ENCODE assay signal across 34 cellular contexts in the genomic region with DNA sequence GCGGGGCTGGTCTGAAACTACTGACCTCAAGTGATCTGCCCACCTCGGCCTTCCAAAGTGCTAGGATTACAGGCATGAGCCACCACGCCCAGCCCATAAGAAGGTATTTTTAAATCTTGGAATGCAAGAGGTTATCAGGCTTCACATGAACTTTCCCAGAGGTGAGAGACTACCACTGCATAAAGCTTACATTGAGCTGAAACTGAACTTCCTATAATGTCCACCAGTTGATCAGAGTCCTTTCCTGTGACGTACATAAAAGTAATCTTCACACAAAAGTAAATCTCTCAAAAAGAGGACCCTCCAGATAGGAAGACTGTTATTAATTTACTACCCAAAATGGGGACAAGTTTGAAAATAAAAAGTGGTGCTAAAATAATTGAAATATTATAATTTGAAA.
"Had no signal": no experiment of that assay in that cellular context is flagged by ENCODE, and none has a peak within 500 bp of the region (broad histone marks: within the 10 kb centered on the region; RNA-seq: fewer than 3 reads in every experiment).

No MANE protein-coding gene starts in this region.

- H3K4me1 Mint-ChIP-seq: activated B cell treated with CpG ODN at 0.5 μM for 24 hours; activated naive CD4-positive, alpha-beta T cell treated with anti-CD3 and anti-CD28 coated beads, Interleukin-2, amount 50 U/mL, for 24 hours; activated naive CD8-positive, alpha-beta T cell treated with anti-CD3 and anti-CD28 coated beads, Interleukin-2, amount 10 ng/mL, durations not matched to agents 7 days and 5 days; activated T-helper 17 cell treated with anti-CD3 and anti-CD28 coated beads, Interleukin-2, amount 50 U/mL, for 72 hours; T-cell had no signal

- H3K4me3 ChIP-seq: ascending aorta, cardiac muscle cell, MG63 had no signal

- H3K4me3 Mint-ChIP-seq: activated B cell treated with CpG ODN at 0.5 μM for 24 hours; activated CD4-positive, alpha-beta memory T cell treated with anti-CD3 and anti-CD28 coated beads for 36 hours; activated naive CD4-positive, alpha-beta T cell treated with anti-CD3 and anti-CD28 coated beads, Interleukin-2, amount 50 U/mL, for 24 hours; activated naive CD8-positive, alpha-beta T cell treated with anti-CD3 and anti-CD28 coated beads, Interleukin-2, amount 10 ng/mL, durations not matched to agents 7 days and 5 days; activated T-cell treated with anti-CD3 and anti-CD28 coated beads, Interleukin-2, amount 50 U/mL, for 72 hours; activated T-helper 17 cell treated with anti-CD3 and anti-CD28 coated beads, Interleukin-2, amount 50 U/mL, for 72 hours; T-cell had no signal

- H3K9me3 ChIP-seq: ascending aorta, MG63 had no signal

- H3K36me3 Mint-ChIP-seq: activated CD4-positive, alpha-beta memory T cell treated with anti-CD3 and anti-CD28 coated beads for 36 hours; activated naive CD4-positive, alpha-beta T cell treated with anti-CD3 and anti-CD28 coated beads, Interleukin-2, amount 50 U/mL, for 24 hours; activated naive CD8-positive, alpha-beta T cell treated with anti-CD3 and anti-CD28 coated beads, Interleukin-2, amount 10 ng/mL, durations not matched to agents 7 days and 5 days; T-cell had no signal

- H3K27ac Mint-ChIP-seq: activated B cell treated with CpG ODN at 0.5 μM for 24 hours; activated CD4-positive, alpha-beta memory T cell treated with anti-CD3 and anti-CD28 coated beads for 36 hours; activated naive CD4-positive, alpha-beta T cell treated with anti-CD3 and anti-CD28 coated beads, Interleukin-2, amount 50 U/mL, for 24 hours; activated naive CD8-positive, alpha-beta T cell treated with anti-CD3 and anti-CD28 coated beads, Interleukin-2, amount 10 ng/mL, durations not matched to agents 7 days and 5 days; activated T-cell treated with anti-CD3 and anti-CD28 coated beads, Interleukin-2, amount 50 U/mL, for 72 hours; activated T-helper 17 cell treated with anti-CD3 and anti-CD28 coated beads, Interleukin-2, amount 50 U/mL, for 72 hours; T-cell had no signal

- H3K27me3 Mint-ChIP-seq: activated B cell treated with CpG ODN at 0.5 μM for 24 hours; activated CD4-positive, alpha-beta memory T cell treated with anti-CD3 and anti-CD28 coated beads for 36 hours; activated T-helper 17 cell treated with anti-CD3 and anti-CD28 coated beads, Interleukin-2, amount 50 U/mL, for 72 hours; T-cell had no signal

- ATAC-seq: activated T-cell treated with anti-CD3 and anti-CD28 coated beads, Interleukin-2, amount 50 U/mL, for 72 hours; activated T-helper 17 cell treated with anti-CD3 and anti-CD28 coated beads, Interleukin-2, amount 50 U/mL, for 72 hours; PC-3; Right ventricle myocardium inferior; SK-N-SH treated with all-trans-retinoic acid at 6 μM for 48 hours; T-cell had no signal

- DNase-seq: activated B cell treated with CpG ODN at 0.5 μM for 24 hours; activated CD4-positive, alpha-beta memory T cell treated with anti-CD3 and anti-CD28 coated beads for 36 hours; activated CD4-positive, alpha-beta T cell treated with anti-CD3 and anti-CD28 coated beads for 4 hours; activated CD4-positive, alpha-beta T cell treated with anti-CD3 and anti-CD28 coated beads, Interleukin-2, amount 50 U/mL, for 1 hour; activated CD4-positive, CD25-positive, alpha-beta regulatory T cell treated with anti-CD3 and anti-CD28 coated beads, Interleukin-2, amount 50 U/mL, for 72 hours; activated gamma-delta T cell; activated naive CD4-positive, alpha-beta T cell treated with Interleukin-2 at 50 U/mL for 16 hours; activated naive CD8-positive, alpha-beta T cell treated with anti-CD3 and anti-CD28 coated beads, Interleukin-2, amount 10 ng/mL, durations not matched to agents 7 days and 5 days; activated T-cell treated with anti-CD3 and anti-CD28 coated beads, Interleukin-2, amount 50 U/mL, for 1 hour; activated T-cell treated with anti-CD3 and anti-CD28 coated beads, Interleukin-2, amount 50 U/mL, for 72 hours; amygdala; KG1; MG63; NCI-H1048; NCI-H1105 treated with DMSO at 0.1 percent for 48 hours; NCI-H1436; NCI-H1694; NCI-H1930; NCI-H2081 treated with DMSO at 0.1 percent for 48 hours; NCI-H226; NCI-H446 treated with DMSO at 0.1 percent for 48 hours; NCI-H524 treated with DMSO at 0.1 percent for 48 hours; NK-92 treated with Interleukin-12 subunit alpha and Interleukin-12 subunit beta, amount 100 ng/mL, for 24 hours; PC-3; SIG-M5; T-cell; T-helper 2 cell; T-helper 9 cell had no signal

- H3K9me3 Mint-ChIP-seq: activated B cell treated with CpG ODN at 0.5 μM for 24 hours; activated CD4-positive, alpha-beta memory T cell treated with anti-CD3 and anti-CD28 coated beads for 36 hours; activated naive CD4-positive, alpha-beta T cell treated with anti-CD3 and anti-CD28 coated beads, Interleukin-2, amount 50 U/mL, for 24 hours; activated T-helper 17 cell treated with anti-CD3 and anti-CD28 coated beads, Interleukin-2, amount 50 U/mL, for 72 hours; T-cell had no signal
